In the genomic region with DNA sequence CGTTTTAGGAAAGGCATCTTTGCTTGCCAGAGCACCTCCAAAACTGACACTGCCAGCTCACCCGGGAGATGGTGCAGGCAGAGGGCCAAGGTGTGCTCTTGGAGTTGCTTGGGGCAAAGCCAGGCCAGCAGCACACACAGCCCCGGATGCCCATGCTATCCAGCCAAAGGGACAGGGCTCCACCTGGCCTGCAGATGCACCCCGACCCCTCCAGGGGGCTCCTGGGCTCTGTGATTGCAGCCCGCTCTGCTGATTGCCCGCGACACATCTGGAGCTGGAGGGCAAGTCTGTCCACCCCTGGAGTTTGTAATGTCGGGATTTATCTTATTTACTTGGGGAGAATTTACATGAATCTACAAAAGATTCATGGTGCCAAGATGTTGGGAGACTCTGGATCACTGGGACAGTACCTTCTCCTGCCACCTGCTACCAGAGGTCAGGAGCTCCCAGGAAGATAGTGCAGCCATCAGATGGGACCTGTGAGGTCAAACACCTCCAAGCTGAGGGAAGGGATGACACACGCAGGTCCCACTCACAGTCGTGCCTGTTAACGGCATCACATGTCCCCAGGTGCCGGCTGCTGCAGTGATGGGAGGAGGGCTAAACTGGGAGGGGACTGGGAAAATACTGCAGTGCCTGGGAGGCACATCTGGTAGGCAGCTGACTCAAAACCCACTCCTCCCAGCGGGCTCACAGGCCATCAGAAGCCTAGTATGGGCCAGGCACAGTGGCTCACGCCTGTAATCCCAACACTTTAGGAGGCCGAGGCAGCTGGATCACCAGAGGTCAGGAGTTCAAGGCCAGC, we compare ENCODE assay signal across 9 cellular contexts. TPM values are rescaled to one million over a fixed set of nuclear protein-coding genes. Genes with fewer than 3 reads are reported as not detected.
DNase-seq lines count a peak whose midpoint lies in the region; ATAC-seq lines count a peak whose summit lies in the region.
"Had no signal": no experiment of that assay in that cellular context is flagged by ENCODE, and none has a peak within 500 bp of the region (broad histone marks: within the 10 kb centered on the region; RNA-seq: fewer than 3 reads in every experiment).

No MANE protein-coding gene starts in this region.

- POLR2A ChIA-PET in T-cell (lab: Charles Lee): interaction anchor here (0.6 to 0.7 kb wide), 2 partner anchors 21 to 196 kb away, joined by 5 to 9 read pairs; no protein-coding TSS in a partner anchor
- POLR2A ChIA-PET in naive thymus-derived CD4-positive, alpha-beta T cell (lab: Charles Lee): interaction anchor here (1.6 to 2.3 kb wide), 2 partner anchors 10 to 183 kb away, joined by 3 to 8 read pairs; a partner anchor contains a TSS

- DNase-seq in AG20443 (ENCODE audit: low spot score) (peak; percentile 62), H7 (peak; percentile 95), T-cell (peak in 21 of 34 experiments; percentile 18 to 48 (median 38)), dermis microvascular lymphatic vessel endothelial cell (ENCODE audit: low read depth in 2 of 2) (peak; percentile 14 to 59), MV-4-11 (lab: John Stamatoyannopoulos, UW) (no peak), SKM-1 (lab: John Stamatoyannopoulos, UW; ENCODE audit: unreplicated experiment) (no peak)
- peak in 6 of 9 donors; percentile 28 to 42 (median 36) for DNase-seq in naive thymus-derived CD4-positive, alpha-beta T cell

- H3K36me3 ChIP-seq in H7 (replicated peaks; ENCODE audit: control insufficient read depth, insufficient read depth, low read length): no peaks in the 10 kb centered on the region
- peaks cover 0 to 57% (median 4%) of the 10 kb centered on the region in 3 experiments for H3K36me3 ChIP-seq in naive thymus-derived CD4-positive, alpha-beta T cell (ENCODE audit: control insufficient read depth in 2 of 3, insufficient read depth in 3 of 3, low read length in 3 of 3)

- H3K36me3 Mint-ChIP-seq in T-cell: peaks cover 23% of the 10 kb centered on the region
- H3K36me3 Mint-ChIP-seq in naive thymus-derived CD4-positive, alpha-beta T cell: peaks cover 0 to 20% (median 3%) of the 10 kb centered on the region in 5 donors

- H3K27ac Mint-ChIP-seq in T-cell: no peak overlapping the region
- H3K27ac Mint-ChIP-seq in naive thymus-derived CD4-positive, alpha-beta T cell: peak overlapping the region in 3 of 9 donors; percentile 6 to 48 (median 31)

- no peak overlapping the region for H3K4me3 Mint-ChIP-seq in T-cell
- H3K4me3 Mint-ChIP-seq in naive thymus-derived CD4-positive, alpha-beta T cell: no peak overlapping the region

- H3K9me3 Mint-ChIP-seq in T-cell: no peaks in the 10 kb centered on the region
- H3K9me3 Mint-ChIP-seq in naive thymus-derived CD4-positive, alpha-beta T cell: no peaks in the 10 kb centered on the region

- no peaks in the 10 kb centered on the region for H3K27me3 ChIP-seq in H7 (ENCODE audit: control insufficient read depth, insufficient read depth, low read length)
- H3K27me3 ChIP-seq in naive thymus-derived CD4-positive, alpha-beta T cell (ENCODE audit: control insufficient read depth in 2 of 2, insufficient read depth in 2 of 2, low read length in 2 of 2): no peaks in the 10 kb centered on the region

- ATAC-seq in T-cell (replicated peaks in 1 of 4): peak; percentile 49 to 65 (median 52)
- ATAC-seq in naive thymus-derived CD4-positive, alpha-beta T cell: peak; percentile 73
- ATAC-seq in GM21576 (IDR thresholded peaks at IDR 0.05; ENCODE audit: unreplicated experiment): no peak

- intact Hi-C loops in naive thymus-derived CD4-positive, alpha-beta T cell (cut with micrococcal nuclease): loop anchor here in 1 of 2 donors (1.0 kb wide), 1 partner anchor 176 kb away; no protein-coding TSS in a partner anchor

- H3K27ac ChIP-seq in naive thymus-derived CD4-positive, alpha-beta T cell (ENCODE audit: low read depth, low read length): no peak overlapping the region

- H3K4me3 ChIP-seq in H7 (ENCODE audit: insufficient read depth, low read depth, low read length): no peak overlapping the region
- H3K4me3 ChIP-seq in naive thymus-derived CD4-positive, alpha-beta T cell (ENCODE audit: low read length): no peak overlapping the region

- H3K27me3 Mint-ChIP-seq in T-cell: no peaks in the 10 kb centered on the region
- no peaks in the 10 kb centered on the region for H3K27me3 Mint-ChIP-seq in naive thymus-derived CD4-positive, alpha-beta T cell

- H3K9me3 ChIP-seq in naive thymus-derived CD4-positive, alpha-beta T cell (ENCODE audit: control insufficient read depth in 2 of 3, low read length in 3 of 3): no peaks in the 10 kb centered on the region

- CTCF ChIA-PET in T-cell (lab: Charles Lee): interaction anchor here (0.6 to 0.7 kb wide), 5 partner anchors 21 to 298 kb away, joined by 3 to 6 read pairs (median 3); no protein-coding TSS in a partner anchor
- CTCF ChIA-PET in naive thymus-derived CD4-positive, alpha-beta T cell (lab: Charles Lee): interaction anchor here (0.6 to 1.4 kb wide), 4 partner anchors 14 to 182 kb away, joined by 3 to 4 read pairs (median 3); no protein-coding TSS in a partner anchor

- H3K4me1 Mint-ChIP-seq in T-cell: peaks cover 0 to 7% (median 0%) of the 10 kb centered on the region in 3 donors
- peaks cover 0 to 19% (median 9%) of the 10 kb centered on the region in 7 donors for H3K4me1 Mint-ChIP-seq in naive thymus-derived CD4-positive, alpha-beta T cell

- no peaks in the 10 kb centered on the region for H3K4me1 ChIP-seq in naive thymus-derived CD4-positive, alpha-beta T cell (ENCODE audit: control insufficient read depth in 2 of 2, insufficient read depth in 2 of 2, low read length in 2 of 2)

RNA-seq across cellular contexts. Expression of a gene that starts 17.2 kb away (rescaled TPM):
- 4.5 and 5.4 TPM in 2 replicates for total RNA-seq in H7 (2014; rRNA removed; shearing (Covaris generic))
- total RNA-seq in T-cell (100 to 1,000 TPM in 3 of 5 donors, 10 to 100 TPM in 2; 67.4 to 160 (median 149) TPM), dermis microvascular lymphatic vessel endothelial cell (3.0 and 4.4 TPM in 2 replicates)
- total RNA-seq in naive thymus-derived CD4-positive, alpha-beta T cell: 100 to 1,000 TPM in 2 of 5 experiments, 10 to 100 TPM in 3; 14.2 to 164 (median 76.9) TPM
- polyA plus RNA-seq in naive thymus-derived CD4-positive, alpha-beta T cell: 10 to 100 TPM; 24.1 to 32.7 TPM

RNA-seq across cellular contexts. Expression of a gene that starts 38.2 kb away (rescaled TPM):
- total RNA-seq in H7 (2014; rRNA removed; shearing (Covaris generic)): 0.52 TPM in 1 of 2 replicates, not detected in the other
- total RNA-seq in T-cell: 1 to 10 TPM; 1.1 to 6.9 (median 6.1) TPM
- not detected in 2 replicates for total RNA-seq in dermis microvascular lymphatic vessel endothelial cell
- total RNA-seq in naive thymus-derived CD4-positive, alpha-beta T cell: 10 to 100 TPM in 1 of 5 experiments, 1 to 10 TPM in 1, under 1 TPM in 2, not detected in 1; 0.29 to 31.3 (median 1.5) TPM
- not detected for polyA plus RNA-seq in naive thymus-derived CD4-positive, alpha-beta T cell
- total RNA-seq: glomerular endothelial cell had no signal

RNA-seq across cellular contexts. Expression of a gene that starts 58.2 kb away (rescaled TPM):
- total RNA-seq in H7 (2014; rRNA removed; shearing (Covaris generic)): 3.0 and 4.2 TPM in 2 replicates
- total RNA-seq in T-cell (10 to 100 TPM; 29.7 to 71.3 (median 62.7) TPM), dermis microvascular lymphatic vessel endothelial cell (3.1 and 6.1 TPM in 2 replicates)
- total RNA-seq in naive thymus-derived CD4-positive, alpha-beta T cell: 10 to 100 TPM; 18.5 to 93.2 (median 21.0) TPM
- 10 to 100 TPM; 22.9 to 32.7 TPM for polyA plus RNA-seq in naive thymus-derived CD4-positive, alpha-beta T cell

Comparison
In these comparisons a context has a peak if more than half of its experiments do, and no peak if none do; other contexts are left out.
1. DNase-seq: peak in AG20443 (single experiment), H7 (single experiment), T-cell (21 of 34), dermis microvascular lymphatic vessel endothelial cell (2 of 2) and naive thymus-derived CD4-positive, alpha-beta T cell (6 of 9); none in MV-4-11 (single experiment) and SKM-1 (single experiment).